24 cellular contexts compared by ENCODE assay signal in the genomic region with DNA sequence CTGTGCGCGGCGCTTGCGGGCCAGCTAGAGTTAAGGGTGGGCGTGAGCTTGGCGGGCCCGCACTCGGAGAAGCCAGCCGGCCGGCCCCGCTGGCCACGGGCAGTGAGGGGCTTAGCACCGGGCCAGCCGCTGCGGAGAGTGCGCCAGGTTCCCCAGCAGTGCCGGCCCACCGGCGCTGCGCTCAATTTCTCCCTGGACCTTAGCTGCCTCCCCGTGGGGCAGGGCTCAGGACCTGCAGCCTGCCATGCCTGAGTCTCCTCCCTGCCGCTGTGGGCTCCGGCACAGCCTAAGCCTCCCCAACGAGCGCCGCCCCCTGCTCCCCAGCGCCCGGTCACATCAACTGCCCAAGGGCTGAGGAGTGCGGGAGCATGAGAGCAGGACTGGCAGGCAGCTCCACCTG. TPM values are rescaled to one million over a fixed set of nuclear protein-coding genes. Genes with fewer than 3 reads are reported as not detected.
"Had no signal": no experiment of that assay in that cellular context is flagged by ENCODE, and none has a peak within 500 bp of the region (broad histone marks: within the 10 kb centered on the region; RNA-seq: fewer than 3 reads in every experiment).

No MANE protein-coding gene starts in this region.

- H3K4me3 Mint-ChIP-seq: activated CD4-positive, alpha-beta memory T cell treated with anti-CD3 and anti-CD28 coated beads, Interleukin-2, amount 10 ng/mL, durations not matched to agents 7 days and 5 days; activated naive CD8-positive, alpha-beta T cell treated with anti-CD3 and anti-CD28 coated beads, Interleukin-2, amount 10 ng/mL, durations not matched to agents 7 days and 5 days; T-cell had no signal

- H3K36me3 Mint-ChIP-seq: activated naive CD8-positive, alpha-beta T cell treated with anti-CD3 and anti-CD28 coated beads, Interleukin-2, amount 10 ng/mL, durations not matched to agents 7 days and 5 days; T-cell had no signal

- H3K4me2 ChIP-seq: KMS-11 had no signal

- H3K9ac ChIP-seq: KMS-11 had no signal

- H3K27ac Mint-ChIP-seq: activated CD4-positive, alpha-beta memory T cell treated with anti-CD3 and anti-CD28 coated beads, Interleukin-2, amount 10 ng/mL, durations not matched to agents 7 days and 5 days; activated naive CD8-positive, alpha-beta T cell treated with anti-CD3 and anti-CD28 coated beads, Interleukin-2, amount 10 ng/mL, durations not matched to agents 7 days and 5 days; T-cell had no signal

- H3K4me3 ChIP-seq: adrenal gland, breast epithelium, SK-N-MC had no signal

- DNase-seq: activated CD4-positive, alpha-beta memory T cell treated with anti-CD3 and anti-CD28 coated beads, Interleukin-2, amount 10 ng/mL, durations not matched to agents 7 days and 5 days; activated CD4-positive, alpha-beta T cell treated with anti-CD3 and anti-CD28 coated beads, Interleukin-2, amount 50 U/mL, for 1 hour; activated CD4-positive, CD25-positive, alpha-beta regulatory T cell; activated CD8-positive, alpha-beta memory T cell treated with anti-CD3 and anti-CD28 coated beads, Interleukin-2, amount 50 U/mL, for 4 hours; activated naive CD4-positive, alpha-beta T cell treated with anti-CD3 and anti-CD28 coated beads, Interleukin-2, amount 50 U/mL, for 16 hours; activated naive CD8-positive, alpha-beta T cell treated with anti-CD3 and anti-CD28 coated beads, Interleukin-2, amount 10 ng/mL, durations not matched to agents 7 days and 5 days; adrenal gland; anterior cingulate cortex; caudate nucleus; NCI-H1092; NCI-H1417; NCI-H2029; NCI-H2107; NCI-H2171 treated with DMSO at 0.1 percent for 48 hours; NCI-H748 treated with DMSO at 0.1 percent for 48 hours; T-cell had no signal

- H3K4me1 ChIP-seq: adrenal gland, breast epithelium had no signal

- H3K27me3 ChIP-seq: adrenal gland, breast epithelium had no signal

- H3K9me3 ChIP-seq: adrenal gland, breast epithelium had no signal

- ATAC-seq: T-cell had no signal

- H3K27ac ChIP-seq: adrenal gland, breast epithelium, KMS-11, SK-N-MC, VCaP had no signal

- H3K9me3 Mint-ChIP-seq: activated CD4-positive, alpha-beta memory T cell treated with anti-CD3 and anti-CD28 coated beads, Interleukin-2, amount 10 ng/mL, durations not matched to agents 7 days and 5 days; activated naive CD8-positive, alpha-beta T cell treated with anti-CD3 and anti-CD28 coated beads, Interleukin-2, amount 10 ng/mL, durations not matched to agents 7 days and 5 days; T-cell had no signal

- H3K36me3 ChIP-seq: adrenal gland, breast epithelium had no signal

RNA-seq across cellular contexts. Expression of a gene that starts 22.4 kb away (rescaled TPM):
- total RNA-seq: activated CD4-positive, alpha-beta memory T cell treated with anti-CD3 and anti-CD28 coated beads, Interleukin-2, amount 10 ng/mL, durations not matched to agents 7 days and 5 days; MCF 10A; OCI-LY7; RPMI7951; T-helper 2 cell treated with Interferon-gamma antibody and Interleukin-4, amounts not matched to agents 100 ng/mL and 5 ng/mL, for 36 hours had no signal

RNA-seq across cellular contexts. Expression of a gene that starts 50.3 kb away (rescaled TPM):
- total RNA-seq: activated CD4-positive, alpha-beta memory T cell treated with anti-CD3 and anti-CD28 coated beads, Interleukin-2, amount 10 ng/mL, durations not matched to agents 7 days and 5 days; MCF 10A; OCI-LY7; RPMI7951; T-helper 2 cell treated with Interferon-gamma antibody and Interleukin-4, amounts not matched to agents 100 ng/mL and 5 ng/mL, for 36 hours had no signal
